In the genomic region with DNA sequence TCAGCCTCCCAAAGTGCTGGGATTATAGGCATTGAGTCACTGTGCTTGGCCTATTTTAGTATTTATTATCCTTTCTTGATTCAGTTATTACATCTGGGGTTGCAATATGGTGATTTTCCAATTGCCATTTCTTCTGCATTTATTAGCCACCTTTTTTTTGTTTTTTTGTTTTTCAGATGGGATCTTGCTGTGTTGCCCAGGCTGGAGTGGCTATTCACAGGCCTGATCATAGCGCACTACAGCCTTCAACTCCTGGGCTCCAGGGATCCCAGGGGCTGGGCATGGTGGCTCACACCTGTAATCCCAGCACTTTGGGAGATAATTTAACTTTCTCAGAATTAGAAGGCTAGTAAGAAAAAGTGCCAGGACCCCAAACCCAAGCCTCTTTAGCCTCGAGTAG, we compare ENCODE assay signal across 1 cellular context.
TF ChIP-seq lines count a peak whose summit lies in the region.

No MANE protein-coding gene starts in this region.

TF ChIP-seq in GM23338, 12 proteins besides CTCF, POLR2A, EP300 and RAD21 (continued from another document):
- TF ChIP-seq, protein P1, sequence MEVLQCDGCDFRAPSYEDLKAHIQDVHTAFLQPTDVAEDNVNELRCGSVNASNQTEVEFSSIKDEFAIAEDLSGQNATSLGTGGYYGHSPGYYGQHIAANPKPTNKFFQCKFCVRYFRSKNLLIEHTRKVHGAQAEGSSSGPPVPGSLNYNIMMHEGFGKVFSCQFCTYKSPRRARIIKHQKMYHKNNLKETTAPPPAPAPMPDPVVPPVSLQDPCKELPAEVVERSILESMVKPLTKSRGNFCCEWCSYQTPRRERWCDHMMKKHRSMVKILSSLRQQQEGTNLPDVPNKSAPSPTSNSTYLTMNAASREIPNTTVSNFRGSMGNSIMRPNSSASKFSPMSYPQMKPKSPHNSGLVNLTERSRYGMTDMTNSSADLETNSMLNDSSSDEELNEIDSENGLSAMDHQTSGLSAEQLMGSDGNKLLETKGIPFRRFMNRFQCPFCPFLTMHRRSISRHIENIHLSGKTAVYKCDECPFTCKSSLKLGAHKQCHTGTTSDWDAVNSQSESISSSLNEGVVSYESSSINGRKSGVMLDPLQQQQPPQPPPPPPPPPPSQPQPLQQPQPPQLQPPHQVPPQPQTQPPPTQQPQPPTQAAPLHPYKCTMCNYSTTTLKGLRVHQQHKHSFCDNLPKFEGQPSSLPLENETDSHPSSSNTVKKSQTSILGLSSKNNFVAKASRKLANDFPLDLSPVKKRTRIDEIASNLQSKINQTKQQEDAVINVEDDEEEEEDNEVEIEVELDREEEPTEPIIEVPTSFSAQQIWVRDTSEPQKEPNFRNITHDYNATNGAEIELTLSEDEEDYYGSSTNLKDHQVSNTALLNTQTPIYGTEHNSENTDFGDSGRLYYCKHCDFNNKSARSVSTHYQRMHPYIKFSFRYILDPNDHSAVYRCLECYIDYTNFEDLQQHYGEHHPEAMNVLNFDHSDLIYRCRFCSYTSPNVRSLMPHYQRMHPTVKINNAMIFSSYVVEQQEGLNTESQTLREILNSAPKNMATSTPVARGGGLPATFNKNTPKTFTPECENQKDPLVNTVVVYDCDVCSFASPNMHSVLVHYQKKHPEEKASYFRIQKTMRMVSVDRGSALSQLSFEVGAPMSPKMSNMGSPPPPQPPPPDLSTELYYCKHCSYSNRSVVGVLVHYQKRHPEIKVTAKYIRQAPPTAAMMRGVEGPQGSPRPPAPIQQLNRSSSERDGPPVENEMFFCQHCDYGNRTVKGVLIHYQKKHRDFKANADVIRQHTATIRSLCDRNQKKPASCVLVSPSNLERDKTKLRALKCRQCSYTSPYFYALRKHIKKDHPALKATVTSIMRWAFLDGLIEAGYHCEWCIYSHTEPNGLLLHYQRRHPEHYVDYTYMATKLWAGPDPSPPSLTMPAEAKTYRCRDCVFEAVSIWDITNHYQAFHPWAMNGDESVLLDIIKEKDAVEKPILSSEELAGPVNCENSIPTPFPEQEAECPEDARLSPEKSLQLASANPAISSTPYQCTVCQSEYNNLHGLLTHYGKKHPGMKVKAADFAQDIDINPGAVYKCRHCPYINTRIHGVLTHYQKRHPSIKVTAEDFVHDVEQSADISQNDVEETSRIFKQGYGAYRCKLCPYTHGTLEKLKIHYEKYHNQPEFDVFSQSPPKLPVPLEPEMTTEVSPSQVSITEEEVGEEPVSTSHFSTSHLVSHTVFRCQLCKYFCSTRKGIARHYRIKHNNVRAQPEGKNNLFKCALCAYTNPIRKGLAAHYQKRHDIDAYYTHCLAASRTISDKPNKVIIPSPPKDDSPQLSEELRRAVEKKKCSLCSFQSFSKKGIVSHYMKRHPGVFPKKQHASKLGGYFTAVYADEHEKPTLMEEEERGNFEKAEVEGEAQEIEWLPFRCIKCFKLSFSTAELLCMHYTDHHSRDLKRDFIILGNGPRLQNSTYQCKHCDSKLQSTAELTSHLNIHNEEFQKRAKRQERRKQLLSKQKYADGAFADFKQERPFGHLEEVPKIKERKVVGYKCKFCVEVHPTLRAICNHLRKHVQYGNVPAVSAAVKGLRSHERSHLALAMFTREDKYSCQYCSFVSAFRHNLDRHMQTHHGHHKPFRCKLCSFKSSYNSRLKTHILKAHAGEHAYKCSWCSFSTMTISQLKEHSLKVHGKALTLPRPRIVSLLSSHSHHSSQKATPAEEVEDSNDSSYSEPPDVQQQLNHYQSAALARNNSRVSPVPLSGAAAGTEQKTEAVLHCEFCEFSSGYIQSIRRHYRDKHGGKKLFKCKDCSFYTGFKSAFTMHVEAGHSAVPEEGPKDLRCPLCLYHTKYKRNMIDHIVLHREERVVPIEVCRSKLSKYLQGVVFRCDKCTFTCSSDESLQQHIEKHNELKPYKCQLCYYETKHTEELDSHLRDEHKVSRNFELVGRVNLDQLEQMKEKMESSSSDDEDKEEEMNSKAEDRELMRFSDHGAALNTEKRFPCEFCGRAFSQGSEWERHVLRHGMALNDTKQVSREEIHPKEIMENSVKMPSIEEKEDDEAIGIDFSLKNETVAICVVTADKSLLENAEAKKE (CRISPR knock-in tag; IDR thresholded peaks at IDR 0.05), result no peak
- TF ChIP-seq EZH2phosphoT487 (IDR thresholded peaks at IDR 0.05; ENCODE audit: unreplicated experiment) (no peak), STAT1 (IDR thresholded peaks at IDR 0.05; ENCODE audit: unreplicated experiment) (no peak), POLR2AphosphoS5 (IDR thresholded peaks at IDR 0.05; ENCODE audit: low read depth) (no peak), ZNF114 (CRISPR knock-in tag; IDR thresholded peaks at IDR 0.05) (no peak)
- TF ChIP-seq, protein P2, sequence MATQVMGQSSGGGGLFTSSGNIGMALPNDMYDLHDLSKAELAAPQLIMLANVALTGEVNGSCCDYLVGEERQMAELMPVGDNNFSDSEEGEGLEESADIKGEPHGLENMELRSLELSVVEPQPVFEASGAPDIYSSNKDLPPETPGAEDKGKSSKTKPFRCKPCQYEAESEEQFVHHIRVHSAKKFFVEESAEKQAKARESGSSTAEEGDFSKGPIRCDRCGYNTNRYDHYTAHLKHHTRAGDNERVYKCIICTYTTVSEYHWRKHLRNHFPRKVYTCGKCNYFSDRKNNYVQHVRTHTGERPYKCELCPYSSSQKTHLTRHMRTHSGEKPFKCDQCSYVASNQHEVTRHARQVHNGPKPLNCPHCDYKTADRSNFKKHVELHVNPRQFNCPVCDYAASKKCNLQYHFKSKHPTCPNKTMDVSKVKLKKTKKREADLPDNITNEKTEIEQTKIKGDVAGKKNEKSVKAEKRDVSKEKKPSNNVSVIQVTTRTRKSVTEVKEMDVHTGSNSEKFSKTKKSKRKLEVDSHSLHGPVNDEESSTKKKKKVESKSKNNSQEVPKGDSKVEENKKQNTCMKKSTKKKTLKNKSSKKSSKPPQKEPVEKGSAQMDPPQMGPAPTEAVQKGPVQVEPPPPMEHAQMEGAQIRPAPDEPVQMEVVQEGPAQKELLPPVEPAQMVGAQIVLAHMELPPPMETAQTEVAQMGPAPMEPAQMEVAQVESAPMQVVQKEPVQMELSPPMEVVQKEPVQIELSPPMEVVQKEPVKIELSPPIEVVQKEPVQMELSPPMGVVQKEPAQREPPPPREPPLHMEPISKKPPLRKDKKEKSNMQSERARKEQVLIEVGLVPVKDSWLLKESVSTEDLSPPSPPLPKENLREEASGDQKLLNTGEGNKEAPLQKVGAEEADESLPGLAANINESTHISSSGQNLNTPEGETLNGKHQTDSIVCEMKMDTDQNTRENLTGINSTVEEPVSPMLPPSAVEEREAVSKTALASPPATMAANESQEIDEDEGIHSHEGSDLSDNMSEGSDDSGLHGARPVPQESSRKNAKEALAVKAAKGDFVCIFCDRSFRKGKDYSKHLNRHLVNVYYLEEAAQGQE (IDR thresholded peaks at IDR 0.05; ENCODE audit: unreplicated experiment), result no peak
TF ChIP-seq in GM23338: peak in this region for 0.
